ENCODE assay signal across 1 cellular context in the genomic region with DNA sequence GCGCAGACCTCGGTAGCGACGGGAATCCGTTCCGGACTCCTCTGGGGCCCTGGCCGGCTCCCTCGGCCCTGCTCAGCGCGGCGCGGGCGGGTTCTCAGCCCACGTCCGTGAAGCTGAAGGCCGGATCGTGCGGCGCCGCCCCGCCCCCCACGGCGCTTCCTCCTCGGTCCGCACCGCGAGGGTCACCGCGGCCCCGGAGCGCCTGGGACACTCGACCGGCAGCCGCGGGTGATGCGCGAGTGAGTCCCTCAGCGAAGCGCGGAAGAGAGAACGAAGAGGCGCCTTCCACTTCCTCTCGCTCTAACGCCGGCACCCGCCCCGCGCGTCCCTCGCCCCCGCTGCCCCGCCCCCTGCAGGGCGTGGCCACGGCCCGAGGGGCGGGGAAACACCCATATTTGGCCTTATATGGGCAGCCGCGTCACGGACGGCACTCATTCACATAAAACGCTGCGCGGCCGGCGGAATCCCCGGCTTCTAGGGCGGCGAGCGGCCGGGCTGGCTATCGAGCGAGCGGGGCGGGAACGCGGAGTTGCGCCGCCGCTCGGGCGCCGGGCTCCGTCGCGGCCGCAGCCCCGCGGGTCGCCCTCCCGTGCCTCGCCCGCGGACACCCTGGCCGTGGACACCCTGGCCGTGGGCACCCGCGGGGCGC.
TF ChIP-seq lines count a peak whose summit lies in the region.

A gene with protein sequence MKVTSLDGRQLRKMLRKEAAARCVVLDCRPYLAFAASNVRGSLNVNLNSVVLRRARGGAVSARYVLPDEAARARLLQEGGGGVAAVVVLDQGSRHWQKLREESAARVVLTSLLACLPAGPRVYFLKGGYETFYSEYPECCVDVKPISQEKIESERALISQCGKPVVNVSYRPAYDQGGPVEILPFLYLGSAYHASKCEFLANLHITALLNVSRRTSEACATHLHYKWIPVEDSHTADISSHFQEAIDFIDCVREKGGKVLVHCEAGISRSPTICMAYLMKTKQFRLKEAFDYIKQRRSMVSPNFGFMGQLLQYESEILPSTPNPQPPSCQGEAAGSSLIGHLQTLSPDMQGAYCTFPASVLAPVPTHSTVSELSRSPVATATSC (plus strand): TSS at position 470 of the 649 bp plus-strand sequence. CDS start 215 bp downstream, outside the sequence.

TF ChIP-seq in H1, 55 proteins besides CTCF, POLR2A, EP300 and RAD21:
- peak; percentile 9 for TF ChIP-seq CTBP2 (IDR thresholded peaks at IDR 0.05; ENCODE audit: borderline replicate concordance, insufficient read depth, insufficient read length, low read length)
- peak; percentile 78 for TF ChIP-seq TAF7 (optimal IDR thresholded peaks at IDR 0.05; ENCODE audit: borderline replicate concordance, low read depth, low read length)
- TF ChIP-seq CHD1 (IDR thresholded peaks at IDR 0.05; ENCODE audit: low read depth, low read length) = no peak
- peak; percentile 95 for TF ChIP-seq TBP (IDR thresholded peaks at IDR 0.05; ENCODE audit: low read depth, low read length)
- TF ChIP-seq ASH2L (IDR thresholded peaks at IDR 0.05; ENCODE audit: low read length) = peak; percentile 77
- peak; percentile 87 for TF ChIP-seq EGR1 (IDR thresholded peaks at IDR 0.05; ENCODE audit: borderline replicate concordance, low read depth, low read length)
- TF ChIP-seq PHF8 (conservative IDR thresholded peaks at IDR 0.05; ENCODE audit: low read depth, low read length) = peak; percentile 88
- TF ChIP-seq POLR2AphosphoS5 (IDR thresholded peaks at IDR 0.05; ENCODE audit: low read depth, low read length) = peak; percentile 87
- 0 out of 2 replicates have a peak, but pooled peaks have one; percentile 57 for TF ChIP-seq SP4 (IDR thresholded peaks at IDR 0.05; ENCODE audit: low read length)
- no peak for TF ChIP-seq CBX8 (IDR thresholded peaks at IDR 0.05; ENCODE audit: borderline replicate concordance, low read depth, low read length)
- TF ChIP-seq CREB1 (IDR thresholded peaks at IDR 0.05) = peak; percentile 86
- TF ChIP-seq SIRT6 (IDR thresholded peaks at IDR 0.05; ENCODE audit: low read length) = no peak
- peak; percentile 100 for TF ChIP-seq SRF (IDR thresholded peaks at IDR 0.05; ENCODE audit: low read depth, low read length)
- no peak; the same call in 1 of the 2 replicates for TF ChIP-seq RBBP5 (IDR thresholded peaks at IDR 0.05; ENCODE audit: borderline replicate concordance, low read depth, low read length)
- peak; percentile 94 for TF ChIP-seq TAF1 (IDR thresholded peaks at IDR 0.05; ENCODE audit: low read depth, low read length)
- no peak for TF ChIP-seq GABPA (IDR thresholded peaks at IDR 0.05; ENCODE audit: borderline replicate concordance, insufficient read depth, low read length)
- peak; percentile 29 to 64; a peak in 1 of 4 replicates for TF ChIP-seq HDAC2 (IDR thresholded peaks at IDR 0.05; ENCODE audit: borderline replicate concordance in 1 of 2, low read depth in 2 of 2, low read length in 2 of 2)
- TF ChIP-seq SP1 (IDR thresholded peaks at IDR 0.05; ENCODE audit: low read depth, low read length) = peak; percentile 41; the same call in 1 of the 2 replicates
- TF ChIP-seq KDM4A (IDR thresholded peaks at IDR 0.05; ENCODE audit: low read depth, low read length, severe bottlenecking) = peak; percentile 75
- peak; percentile 56; the same call in 1 of the 2 replicates for TF ChIP-seq GTF2F1 (IDR thresholded peaks at IDR 0.05; ENCODE audit: borderline replicate concordance, low read depth, low read length)
